9 cellular contexts compared by ENCODE assay signal in the genomic region with DNA sequence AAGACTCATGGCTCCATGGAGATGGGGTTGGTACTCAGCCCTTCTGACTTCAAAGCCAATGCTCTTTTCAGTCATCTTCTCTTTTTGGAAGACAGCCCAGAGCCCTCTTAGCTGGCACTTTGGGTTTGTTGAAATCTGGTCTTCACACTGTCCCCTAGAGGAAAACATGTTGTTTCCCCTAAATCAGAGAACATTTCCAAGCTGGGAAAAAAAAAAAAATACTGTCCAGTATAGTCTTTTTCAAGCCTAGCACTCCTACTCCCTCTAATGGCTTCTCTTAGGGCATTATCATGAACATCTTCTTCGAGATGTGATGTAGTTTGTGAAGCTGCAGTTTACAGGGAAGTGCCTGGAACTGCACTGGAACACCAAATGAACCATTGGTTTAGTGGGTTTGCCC. TPM values are rescaled to one million over a fixed set of nuclear protein-coding genes. Genes with fewer than 3 reads are reported as not detected.
A peak's percentile ranks its signal among the peaks of the same experiment; 100 is the strongest.
DNase-seq lines count a peak whose midpoint lies in the region; ATAC-seq and TF ChIP-seq lines count a peak whose summit lies in the region.
"Had no signal": no experiment of that assay in that cellular context is flagged by ENCODE, and none has a peak within 500 bp of the region (broad histone marks: within the 10 kb centered on the region; RNA-seq: fewer than 3 reads in every experiment).

No MANE protein-coding gene starts in this region.

- CTCF ChIA-PET in Panc1 (lab: Charles Lee): interaction anchor here (0.7 kb wide), 1 partner anchor 179 kb away, joined by 3 read pairs; no protein-coding TSS in a partner anchor

- intact Hi-C loops in heart right ventricle (cut with DNase I): loop anchor here in 6 of 10 donors (5.0 to 10.0 kb wide), 4 partner anchors 68 to 548 kb away; partner anchors contain the start of gene SPATA7 (in 3 of the 6)
- intact Hi-C loops in Panc1 (cut with micrococcal nuclease; ENCODE audit: unreplicated experiment): loop anchor here (10.0 kb wide), 1 partner anchor 65 kb away; no protein-coding TSS in a partner anchor
- intact Hi-C loops in uterus (cut with DNase I; ENCODE audit: low total_unique reads): no loop called here

- ATAC-seq in heart right ventricle (no peak), Panc1 (no peak), foreskin keratinocyte (no peak), GM18520 (IDR thresholded peaks at IDR 0.05; ENCODE audit: unreplicated experiment) (no peak), HG02970 (IDR thresholded peaks at IDR 0.05; ENCODE audit: low FRiP score, unreplicated experiment) (no peak)
- ATAC-seq: left lung had no signal

- H3K4me1 ChIP-seq in heart right ventricle: peaks cover 5 to 36% (median 26%) of the 10 kb centered on the region in 9 donors
- peaks cover 0 to 29% of the 10 kb centered on the region in 2 donors for H3K4me1 ChIP-seq in right atrium auricular region
- peaks cover 11% of the 10 kb centered on the region for H3K4me1 ChIP-seq in Panc1 (ENCODE audit: control insufficient read depth, insufficient read depth, low read length)
- no peaks in the 10 kb centered on the region for H3K4me1 ChIP-seq in foreskin keratinocyte
- H3K4me1 ChIP-seq in uterus: no peaks in the 10 kb centered on the region

- H3K9me3 ChIP-seq in heart right ventricle (no peaks in the 10 kb centered on the region), right atrium auricular region (no peaks in the 10 kb centered on the region), Panc1 (ENCODE audit: control insufficient read depth, insufficient read depth, low read depth, low read length) (no peaks in the 10 kb centered on the region), uterus (no peaks in the 10 kb centered on the region)
- H3K9me3 ChIP-seq: left lung had no signal

- POLR2A ChIA-PET in Panc1 (lab: Charles Lee): no interaction called here

- TF ChIP-seq CTCF in heart right ventricle (IDR thresholded peaks at IDR 0.05): peak in 8 of 9 donors; percentile 14 to 59 (median 38)
- peak in 1 of 2 donors; percentile 64 for TF ChIP-seq CTCF in right atrium auricular region (IDR thresholded peaks at IDR 0.05)
- TF ChIP-seq CTCF in Panc1 (IDR thresholded peaks at IDR 0.05): peak; percentile 52
- TF ChIP-seq CTCF in foreskin keratinocyte (conservative IDR thresholded peaks at IDR 0.05): peak; percentile 60
- peak in 3 of 4 experiments; percentile 26 to 46 (median 30) for TF ChIP-seq CTCF in uterus (IDR thresholded peaks at IDR 0.05)

- H3K36me3 ChIP-seq in heart right ventricle: peaks cover 0 to 3% (median 0%) of the 10 kb centered on the region in 9 donors
- no peaks in the 10 kb centered on the region for H3K36me3 ChIP-seq in right atrium auricular region
- peaks cover 3% of the 10 kb centered on the region for H3K36me3 ChIP-seq in Panc1 (ENCODE audit: control insufficient read depth, insufficient read depth, low read length)
- no peaks in the 10 kb centered on the region for H3K36me3 ChIP-seq in uterus
- H3K36me3 ChIP-seq: left lung had no signal

- 7 to 8% methylated on average over 1 of the region's 1 CpG for WGBS in heart right ventricle, 2 donors

- peaks cover 0 to 22% (median 0%) of the 10 kb centered on the region in 7 donors for H3K27me3 ChIP-seq in heart right ventricle
- no peaks in the 10 kb centered on the region for H3K27me3 ChIP-seq in right atrium auricular region
- no peaks in the 10 kb centered on the region for H3K27me3 ChIP-seq in Panc1 (ENCODE audit: control insufficient read depth, insufficient read depth, low read length)
- no peaks in the 10 kb centered on the region for H3K27me3 ChIP-seq in foreskin keratinocyte
- H3K27me3 ChIP-seq in uterus: no peaks in the 10 kb centered on the region

- DNase-seq in heart right ventricle (no peak), right atrium auricular region (ENCODE audit: low spot score) (no peak), Panc1 (ENCODE audit: low read depth, low spot score) (no peak), foreskin keratinocyte (no peak), uterus (no peak)
- DNase-seq in stimulated activated CD4-positive, alpha-beta T cell treated with anti-CD3 and anti-CD28 coated beads, Interleukin-4, amount 100 ng/mL, for 4 hours: no peak
- DNase-seq: left lung had no signal

- no peak for TF ChIP-seq POLR2A in uterus (IDR thresholded peaks at IDR 0.05)

- BruUV-seq in Panc1 (replicated peaks; lab: Mats Ljungman, UMichigan): no TSS peak

- H3K27ac ChIP-seq in heart right ventricle (no peak overlapping the region), right atrium auricular region (no peak overlapping the region), Panc1 (ENCODE audit: low read length) (no peak overlapping the region), foreskin keratinocyte (no peak overlapping the region), uterus (no peak overlapping the region)
- H3K27ac ChIP-seq: left lung had no signal

- in situ Hi-C loops in Panc1 (cut with HindIII; ENCODE audit: low pct_unique_long_range_greater_than_20kb, low sequenced_read_pairs): no loop called here

- no peak overlapping the region for H3K4me3 ChIP-seq in heart right ventricle
- no peak overlapping the region for H3K4me3 ChIP-seq in right atrium auricular region
- no peak overlapping the region for H3K4me3 ChIP-seq in Panc1 (ENCODE audit: low read depth in 2 of 2, low read length in 2 of 2)
- no peak overlapping the region for H3K4me3 ChIP-seq in uterus
- H3K4me3 ChIP-seq: left lung had no signal

RNA-seq across cellular contexts. Expression of gene ZC3H14, which starts 3.0 kb away (rescaled TPM):
- 10 to 100 TPM; 35.4 to 49.4 (median 38.7) TPM for total RNA-seq in heart right ventricle
- 10 to 100 TPM; 24.5 to 32.4 TPM for polyA plus RNA-seq in heart right ventricle
- 10 to 100 TPM; 45.1 to 59.9 TPM for total RNA-seq in right atrium auricular region
- 57.1 TPM for total RNA-seq in Panc1 (2021; ENCODE audit: unreplicated experiment)
- 59.5 TPM for polyA plus RNA-seq in Panc1 (2012; ENCODE audit: insufficient read length)
- total RNA-seq in foreskin keratinocyte: 69.2 and 70.2 TPM in 2 replicates
- 28.2 and 33.7 TPM in 2 replicates for polyA plus RNA-seq in foreskin keratinocyte
- 10 to 100 TPM; 40.9 to 96.2 (median 69.7) TPM for total RNA-seq in uterus

RNA-seq across cellular contexts. Expression of gene PTPN21, which starts 5.0 kb away (rescaled TPM):
- total RNA-seq in heart right ventricle: 10 to 100 TPM; 25.0 to 62.1 (median 39.8) TPM
- 1 to 10 TPM; 5.3 to 9.7 TPM for polyA plus RNA-seq in heart right ventricle
- total RNA-seq in right atrium auricular region: 10 to 100 TPM; 22.4 to 24.3 TPM
- 15.0 TPM for total RNA-seq in Panc1 (2021; ENCODE audit: unreplicated experiment)
- 11.3 TPM for polyA plus RNA-seq in Panc1 (2012; ENCODE audit: insufficient read length)
- 10.8 and 10.9 TPM in 2 replicates for total RNA-seq in foreskin keratinocyte
- polyA plus RNA-seq in foreskin keratinocyte: 2.8 and 3.2 TPM in 2 replicates
- 10 to 100 TPM in 3 of 4 donors, 1 to 10 TPM in 1; 6.5 to 37.7 (median 19.0) TPM for total RNA-seq in uterus
